Comparison of ENCODE assay signal across 19 cellular contexts in the genomic region with DNA sequence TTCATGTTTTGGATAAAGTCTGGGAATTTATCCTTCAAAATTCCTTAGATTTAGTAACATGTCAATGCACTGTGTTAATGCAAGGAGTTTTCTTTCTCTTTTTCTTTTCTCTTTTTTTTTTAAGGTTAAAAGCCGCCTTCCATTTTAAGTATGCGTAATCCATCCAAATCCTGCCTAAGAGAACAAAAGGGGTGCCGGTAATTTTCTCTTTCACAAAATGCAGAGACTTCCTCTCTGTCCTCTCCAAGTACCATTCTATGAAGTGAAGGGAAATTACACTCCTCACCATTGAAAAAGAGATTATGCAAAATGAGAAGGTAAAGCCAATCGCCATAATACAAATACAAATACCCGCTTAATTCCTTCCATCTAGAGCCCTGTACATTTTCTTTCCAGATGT.
"Had no signal": no experiment of that assay in that cellular context is flagged by ENCODE, and none has a peak within 500 bp of the region (broad histone marks: within the 10 kb centered on the region; RNA-seq: fewer than 3 reads in every experiment).

No MANE protein-coding gene starts in this region.

- H3K36me3 Mint-ChIP-seq: stimulated activated memory B cell treated with anti-CD40 and anti-IgM and Interleukin-4, amounts not matched to agents 10 μg/mL and 1 μg/mL and 100 μg/mL, for 72 hours had no signal

- ATAC-seq: activated T-cell treated with anti-CD3 and anti-CD28 coated beads, Interleukin-2, amount 50 U/mL, for 4 hours; foreskin keratinocyte; left colon; lower lobe of right lung; right lobe of liver; stimulated activated memory B cell treated with anti-CD40 and anti-IgM and Interleukin-4, amounts not matched to agents 10 μg/mL and 1 μg/mL and 100 μg/mL, for 72 hours had no signal

- H3K4me3 ChIP-seq: lower lobe of right lung, prostate gland, right lobe of liver, thoracic aorta, upper lobe of left lung had no signal

- DNase-seq: activated CD4-positive, alpha-beta T cell treated with anti-CD3 and anti-CD28 coated beads, Interleukin-2, amount 50 U/mL, for 1 hour; activated CD4-positive, CD25-positive, alpha-beta regulatory T cell treated with anti-CD3 and anti-CD28 coated beads, Interleukin-2, amount 50 U/mL, for 72 hours; activated CD8-positive, alpha-beta memory T cell treated with anti-CD3 and anti-CD28 coated beads, Interleukin-2, amount 50 U/mL, for 4 hours; activated naive CD4-positive, alpha-beta T cell treated with anti-CD3 and anti-CD28 coated beads for 36 hours; activated T-cell treated with anti-CD3 and anti-CD28 coated beads, Interleukin-2, amount 50 U/mL, for 4 hours; cortex of kidney; effector memory CD4-positive, alpha-beta T cell; foreskin keratinocyte; hypothalamus; left colon; lower lobe of right lung; nephron progenitor cell; right lobe of liver; stimulated activated CD4-positive, alpha-beta T cell treated with anti-CD3 and anti-CD28 coated beads, Interleukin-4, amount 100 ng/mL, for 24 hours; upper lobe of left lung had no signal

- H3K27ac Mint-ChIP-seq: activated naive CD4-positive, alpha-beta T cell treated with anti-CD3 and anti-CD28 coated beads for 36 hours; nephron progenitor cell; stimulated activated memory B cell treated with anti-CD40 and anti-IgM and Interleukin-4, amounts not matched to agents 10 μg/mL and 1 μg/mL and 100 μg/mL, for 72 hours had no signal

- H3K4me3 Mint-ChIP-seq: activated naive CD4-positive, alpha-beta T cell treated with anti-CD3 and anti-CD28 coated beads for 36 hours; activated T-cell treated with anti-CD3 and anti-CD28 coated beads, Interleukin-2, amount 50 U/mL, for 4 hours; nephron progenitor cell; stimulated activated memory B cell treated with anti-CD40 and anti-IgM and Interleukin-4, amounts not matched to agents 10 μg/mL and 1 μg/mL and 100 μg/mL, for 72 hours had no signal

- H3K9me3 ChIP-seq: lower lobe of right lung, prostate gland, right lobe of liver, thoracic aorta, upper lobe of left lung had no signal

- H3K27me3 Mint-ChIP-seq: stimulated activated memory B cell treated with anti-CD40 and anti-IgM and Interleukin-4, amounts not matched to agents 10 μg/mL and 1 μg/mL and 100 μg/mL, for 72 hours had no signal

- H3K36me3 ChIP-seq: lower lobe of right lung, prostate gland, right lobe of liver, thoracic aorta, upper lobe of left lung had no signal

- H3K4me1 Mint-ChIP-seq: stimulated activated memory B cell treated with anti-CD40 and anti-IgM and Interleukin-4, amounts not matched to agents 10 μg/mL and 1 μg/mL and 100 μg/mL, for 72 hours had no signal

- H3K27me3 ChIP-seq: foreskin keratinocyte, right lobe of liver, upper lobe of left lung had no signal

- H3K4me1 ChIP-seq: foreskin keratinocyte, lower lobe of right lung, prostate gland, right lobe of liver, upper lobe of left lung had no signal

- H3K27ac ChIP-seq: foreskin keratinocyte, lower lobe of right lung, prostate gland, right lobe of liver, thoracic aorta, upper lobe of left lung, VCaP had no signal
